Comparison of ENCODE assay signal across 15 cellular contexts in the genomic region with DNA sequence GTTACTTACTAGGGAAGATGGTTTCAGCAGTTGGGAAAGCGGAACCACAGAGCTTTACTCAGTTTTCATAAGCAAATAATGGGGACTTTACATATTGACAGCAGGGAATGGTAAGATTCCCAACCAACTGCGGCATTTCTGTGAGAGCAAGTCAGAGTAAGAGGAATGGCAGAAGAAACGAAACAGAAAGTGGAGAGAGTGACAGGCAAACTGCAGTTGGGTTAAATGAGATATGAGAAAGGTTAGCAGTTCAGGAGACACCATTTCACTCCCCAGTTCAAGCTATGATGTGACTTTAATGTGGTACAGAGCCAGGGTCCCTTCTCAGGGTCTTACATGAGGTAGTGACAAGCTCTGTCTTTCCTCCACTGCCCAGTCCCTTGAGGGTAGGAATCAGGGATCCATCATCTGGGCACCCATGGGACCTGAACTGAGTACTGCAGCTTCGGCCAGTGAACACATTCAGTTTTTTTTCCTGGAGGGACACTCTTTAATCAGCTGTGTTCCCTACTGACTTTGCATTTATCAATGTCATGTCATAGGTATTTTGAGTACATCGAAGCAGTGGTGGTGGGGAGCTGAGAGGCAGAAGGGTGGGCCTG. TPM values are rescaled to one million over a fixed set of nuclear protein-coding genes. Genes with fewer than 3 reads are reported as not detected.
DNase-seq lines count a peak whose midpoint lies in the region; ATAC-seq, FAIRE-seq and TF ChIP-seq lines count a peak whose summit lies in the region.
"Had no signal": no experiment of that assay in that cellular context is flagged by ENCODE, and none has a peak within 500 bp of the region (broad histone marks: within the 10 kb centered on the region; RNA-seq: fewer than 3 reads in every experiment).

No MANE protein-coding gene starts in this region.

- TF ChIP-seq CTCF in GM12878 (IDR thresholded peaks at IDR 0.05 in 2 of 3, conservative IDR thresholded peaks at IDR 0.05 in 1 of 3; ENCODE audit: control insufficient read depth in 2 of 3, extremely low read depth in 1 of 3, insufficient read depth in 1 of 3, low read depth in 3 of 3, low read length in 3 of 3) (no peak), gastrocnemius medialis (IDR thresholded peaks at IDR 0.05 in 4 of 5, conservative IDR thresholded peaks at IDR 0.05 in 1 of 5) (no peak)

- H3K4me3 ChIP-seq in GM12878: peak overlapping the region; percentile 28; the same call in 1 of the 2 replicates
- H3K4me3 ChIP-seq in gastrocnemius medialis: no peak overlapping the region
- H3K4me3 ChIP-seq: smooth muscle cell had no signal

- in situ Hi-C loops in GM12878 (cut with MboI): no loop called here
- in situ Hi-C loops in gastrocnemius medialis (cut with MboI; ENCODE audit: low sequenced_read_pairs in 4 of 4): no loop called here

- no peak for TF ChIP-seq EP300 in GM12878 (IDR thresholded peaks at IDR 0.05; ENCODE audit: borderline replicate concordance in 1 of 2, control insufficient read depth in 1 of 2, low read depth in 2 of 2, low read length in 2 of 2)

- H3K9me3 ChIP-seq in GM12878 (replicated peaks; ENCODE audit: control insufficient read depth, insufficient read depth, low read length) (peaks cover 2% of the 10 kb centered on the region; the same call in 1 of the 3 replicates), gastrocnemius medialis (no peaks in the 10 kb centered on the region)

- H3K27me3 ChIP-seq in GM12878 (replicated peaks in 1 of 2; ENCODE audit: control insufficient read depth in 2 of 2, insufficient read depth in 2 of 2, low read length in 1 of 2): no peaks in the 10 kb centered on the region
- no peaks in the 10 kb centered on the region for H3K27me3 ChIP-seq in gastrocnemius medialis

- H4K20me1 ChIP-seq in GM12878 (ENCODE audit: control insufficient read depth, insufficient read depth): no peaks in the 10 kb centered on the region

- H3K36me3 ChIP-seq in GM12878 (ENCODE audit: control insufficient read depth in 2 of 2, insufficient read depth in 2 of 2, low read length in 1 of 2) (no peaks in the 10 kb centered on the region), gastrocnemius medialis (no peaks in the 10 kb centered on the region)

- BruUV-seq in GM12878 (replicated peaks; lab: Mats Ljungman, UMichigan): no TSS peak

- SMC1A ChIA-PET in GM12878 (lab: Charles Lee; ENCODE audit: uncharacterized antibody, unreplicated experiment): interaction anchor here (0.5 to 1.8 kb wide), 5 partner anchors 9 to 1661 kb away, joined by 3 to 5 read pairs (median 3); no protein-coding TSS in a partner anchor

- POLR2A ChIA-PET in GM12878 (lab: Charles Lee): no interaction called here

- peak overlapping the region; percentile 81 for H3K4me2 ChIP-seq in GM12878 (ENCODE audit: control insufficient read depth, insufficient read depth)
- H3K4me2 ChIP-seq: SK-N-SH, smooth muscle cell had no signal

- intact Hi-C loops in GM12878 (cut with micrococcal nuclease; ENCODE audit: unreplicated experiment): no loop called here
- intact Hi-C loops in gastrocnemius medialis (cut with DNase I; ENCODE audit: low total_unique reads): no loop called here

- CTCF ChIA-PET in GM12878 (lab: Yijun Ruan, JAX): interaction anchor here (0.7 to 1.5 kb wide), 3 partner anchors 82 to 278 kb away, joined by 3 to 10 read pairs (median 5); no protein-coding TSS in a partner anchor

- WGBS in GM12878 (ENCODE audit: insufficient coverage, insufficient replicate concordance, low lambda C conversion rate, missing lambda C conversion rate): 42% methylated on average over 5 of the region's 5 CpGs

- peak overlapping the region; percentile 76 for H2AFZ ChIP-seq in GM12878 (ENCODE audit: control insufficient read depth, low read depth, low read length)

- H3K4me1 ChIP-seq in GM12878 (ENCODE audit: control insufficient read depth, insufficient read depth, low read length): peaks cover 34% of the 10 kb centered on the region
- H3K4me1 ChIP-seq in gastrocnemius medialis: peaks cover 13 to 23% of the 10 kb centered on the region in 2 donors

- RAD21 ChIA-PET in GM12878 (lab: Charles Lee; ENCODE audit: unreplicated experiment): interaction anchor here (0.8 kb wide), 2 partner anchors 83 to 368 kb away, joined by 3 read pairs; a partner anchor contains a TSS

- H3K79me2 ChIP-seq in GM12878 (ENCODE audit: control insufficient read depth, insufficient read depth, low read length): no peaks in the 10 kb centered on the region

- FAIRE-seq in GM12878 (lab: Jason Lieb, UNC): peak; percentile 79

- H3K9ac ChIP-seq in GM12878 (ENCODE audit: control insufficient read depth, insufficient read depth, low read length): peak overlapping the region; percentile 11; the same call in 1 of the 2 replicates
- H3K9ac ChIP-seq: SK-N-SH had no signal

- DNase-seq in GM12878 (ENCODE audit: low read depth, low spot score) (peak; percentile 45), gastrocnemius medialis (no peak), NCI-H69 (lab: John Stamatoyannopoulos, UW) (no peak), SKM-1 treated with dmso at 0.1 percent for 144 hours (lab: John Stamatoyannopoulos, UW; ENCODE audit: unreplicated experiment) (no peak)
- DNase-seq: activated CD8-positive, alpha-beta memory T cell treated with anti-CD3 and anti-CD28 coated beads, Interleukin-2, amount 50 U/mL, for 48 hours; DMS79 treated with DMSO at 0.1 percent for 48 hours; NCI-H2081 treated with DMSO at 0.1 percent for 48 hours; NK-92 treated with Interleukin-12 subunit alpha and Interleukin-12 subunit beta, amount 100 ng/mL, for 24 hours; SK-N-SH; substantia nigra had no signal

- TF ChIP-seq POLR2A in GM12878 (IDR thresholded peaks at IDR 0.05; ENCODE audit: low read depth, low read length) (no peak), gastrocnemius medialis (IDR thresholded peaks at IDR 0.05) (no peak)

- peak overlapping the region; percentile 47; the same call in 1 of the 2 replicates for H3K27ac ChIP-seq in GM12878 (ENCODE audit: control insufficient read depth, insufficient read depth)
- peak overlapping the region in 3 of 4 donors; percentile 27 to 84 (median 81) for H3K27ac ChIP-seq in gastrocnemius medialis
- H3K27ac ChIP-seq: C4-2B had no signal

- no peak for TF ChIP-seq RAD21 in GM12878 (IDR thresholded peaks at IDR 0.05; ENCODE audit: insufficient read depth, low read depth, low read length)

- ATAC-seq in GM18870 (IDR thresholded peaks at IDR 0.05; ENCODE audit: unreplicated experiment) (peak; percentile 46), HG02678 (IDR thresholded peaks at IDR 0.05; ENCODE audit: unreplicated experiment) (peak; percentile 35), GM12878 (peak; percentile 53), gastrocnemius medialis (no peak), HG02981 (IDR thresholded peaks at IDR 0.05; ENCODE audit: unreplicated experiment) (no peak)

TF ChIP-seq in GM12878, 131 proteins besides CTCF, POLR2A, EP300 and RAD21 (continues in another document):
- TF ChIP-seq, protein P1, sequence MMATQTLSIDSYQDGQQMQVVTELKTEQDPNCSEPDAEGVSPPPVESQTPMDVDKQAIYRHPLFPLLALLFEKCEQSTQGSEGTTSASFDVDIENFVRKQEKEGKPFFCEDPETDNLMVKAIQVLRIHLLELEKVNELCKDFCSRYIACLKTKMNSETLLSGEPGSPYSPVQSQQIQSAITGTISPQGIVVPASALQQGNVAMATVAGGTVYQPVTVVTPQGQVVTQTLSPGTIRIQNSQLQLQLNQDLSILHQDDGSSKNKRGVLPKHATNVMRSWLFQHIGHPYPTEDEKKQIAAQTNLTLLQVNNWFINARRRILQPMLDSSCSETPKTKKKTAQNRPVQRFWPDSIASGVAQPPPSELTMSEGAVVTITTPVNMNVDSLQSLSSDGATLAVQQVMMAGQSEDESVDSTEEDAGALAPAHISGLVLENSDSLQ (IDR thresholded peaks at IDR 0.05): peak; percentile 90
- TF ChIP-seq RB1 (IDR thresholded peaks at IDR 0.05; ENCODE audit: borderline replicate concordance) (no peak), STAT1 (conservative IDR thresholded peaks at IDR 0.05) (no peak), NR2F1 (conservative IDR thresholded peaks at IDR 0.05) (peak; percentile 46; the same call in 1 of the 2 replicates)

RNA-seq across cellular contexts. Expression of gene GREB1, which starts 33.0 kb away (rescaled TPM):
- 1.3 and 3.0 TPM in 2 replicates for total RNA-seq in GM12878 (2013; cell fraction: nucleolus; rRNA removed)
- total RNA-seq in GM12878 (2014; rRNA removed) (0.11 and 0.62 TPM in 2 replicates), GM12878 (2014; rRNA removed; fragmentation: Illumina TruSeq; extraction: Trizol) (0.55 and 0.67 TPM in 2 replicates), GM12878 (2021) (0.69 and 2.1 TPM in 2 replicates), gastrocnemius medialis (1 to 10 TPM; 1.7 to 9.3 (median 2.6) TPM)
- polyA plus RNA-seq in GM12878 (2011; ENCODE audit: low read depth): not detected
- polyA plus RNA-seq in GM12878 (2011; rRNA removed) (0.22 and 0.39 TPM in 2 replicates), GM12878 (2014; fragmentation: Illumina TruSeq; extraction: Trizol) (0.37 and 3.5 TPM in 2 replicates), GM12878 (2014; fragmentation: Nextera tagmentation; extraction: Ambion mirVana) (under 1 TPM in 1 of 2 experiments, not detected in 1; 0.09 TPM), GM12878 (2014; rRNA removed) (0.23 and 0.28 TPM in 2 replicates), GM12878 (2016; fragmentation: Nextera tagmentation; extraction: Ambion mirVana) (under 1 TPM; 0.35 to 0.36 TPM)
- polyA plus RNA-seq in GM12878 (2011; cell fraction: cytosol; rRNA removed): 0.19 and 0.27 TPM in 2 replicates
- 0.18 and 0.46 TPM in 2 replicates for polyA plus RNA-seq in GM12878 (2011; cell fraction: nucleus; rRNA removed)
- 0.22 and 0.23 TPM in 2 replicates for polyA plus RNA-seq in GM12878 (2012)
- 0.22 and 0.31 TPM in 2 replicates for polyA minus RNA-seq in GM12878 (2011; rRNA and poly(A)+ RNA removed)
- not detected in 2 replicates for polyA minus RNA-seq in GM12878 (2011; cell fraction: cytosol; rRNA and poly(A)+ RNA removed)
- not detected in 2 replicates for polyA minus RNA-seq in GM12878 (2011; cell fraction: nucleus; rRNA and poly(A)+ RNA removed)

RNA-seq across cellular contexts. Expression of gene E2F6, which starts 34.8 kb away (rescaled TPM):
- 11.1 and 16.6 TPM in 2 replicates for total RNA-seq in GM12878 (2013; cell fraction: nucleolus; rRNA removed)
- total RNA-seq in GM12878 (2014; rRNA removed) (9.2 and 11.3 TPM in 2 replicates), GM12878 (2014; rRNA removed; fragmentation: Illumina TruSeq; extraction: Trizol) (9.9 and 10.1 TPM in 2 replicates), GM12878 (2021) (10.9 and 11.9 TPM in 2 replicates), gastrocnemius medialis (10 to 100 TPM; 29.4 to 46.1 (median 36.2) TPM)
- polyA plus RNA-seq in GM12878 (2011; ENCODE audit: low read depth): 6.7 TPM
- polyA plus RNA-seq in GM12878 (2011; rRNA removed) (15.5 and 19.7 TPM in 2 replicates), GM12878 (2014; fragmentation: Illumina TruSeq; extraction: Trizol) (10.9 and 11.7 TPM in 2 replicates), GM12878 (2014; fragmentation: Nextera tagmentation; extraction: Ambion mirVana) (1 to 10 TPM; 4.2 to 5.3 TPM), GM12878 (2014; rRNA removed) (12.3 and 12.6 TPM in 2 replicates), GM12878 (2016; fragmentation: Nextera tagmentation; extraction: Ambion mirVana) (10 to 100 TPM; 11.7 to 12.7 TPM)
- 6.0 and 6.5 TPM in 2 replicates for polyA plus RNA-seq in GM12878 (2011; cell fraction: cytosol; rRNA removed)
- 7.3 and 8.5 TPM in 2 replicates for polyA plus RNA-seq in GM12878 (2011; cell fraction: nucleus; rRNA removed)
- 7.1 and 8.6 TPM in 2 replicates for polyA plus RNA-seq in GM12878 (2012)
- polyA minus RNA-seq in GM12878 (2011; rRNA and poly(A)+ RNA removed): 6.7 and 11.5 TPM in 2 replicates
- 2.1 and 5.2 TPM in 2 replicates for polyA minus RNA-seq in GM12878 (2011; cell fraction: cytosol; rRNA and poly(A)+ RNA removed)
- polyA minus RNA-seq in GM12878 (2011; cell fraction: nucleus; rRNA and poly(A)+ RNA removed): 2.3 and 3.8 TPM in 2 replicates

Comparison
In these comparisons a context has a peak if more than half of its experiments do, and no peak if none do; other contexts are left out.
1. ATAC-seq: peak in GM18870 (single experiment), HG02678 (single experiment) and GM12878 (single experiment); none in gastrocnemius medialis (0 of 2) and HG02981 (single experiment).